2 cellular contexts compared by ENCODE assay signal in genomic region chr7:21256310-21256877, GRCh38.
TF ChIP-seq lines count a peak whose summit lies in the region.

No MANE protein-coding gene starts in this region.

TF ChIP-seq in IMR-90, 13 proteins besides CTCF, POLR2A, EP300 and RAD21:
- TF ChIP-seq BHLHE40 (IDR thresholded peaks at IDR 0.05; ENCODE audit: low read depth, low read length) (no peak), CHD1 (IDR thresholded peaks at IDR 0.05; ENCODE audit: low read depth, low read length) (no peak), SMC3 (IDR thresholded peaks at IDR 0.05; ENCODE audit: low read depth, low read length) (peak; percentile 61), MXI1 (IDR thresholded peaks at IDR 0.05; ENCODE audit: borderline replicate concordance, low read depth, low read length) (no peak), RCOR1 (IDR thresholded peaks at IDR 0.05; ENCODE audit: insufficient replicate concordance, low read length) (no peak), MAFK (IDR thresholded peaks at IDR 0.05; ENCODE audit: low read depth, low read length) (no peak), CEBPB (IDR thresholded peaks at IDR 0.05; ENCODE audit: low read depth, low read length) (no peak)
- TF ChIP-seq, protein P1, sequence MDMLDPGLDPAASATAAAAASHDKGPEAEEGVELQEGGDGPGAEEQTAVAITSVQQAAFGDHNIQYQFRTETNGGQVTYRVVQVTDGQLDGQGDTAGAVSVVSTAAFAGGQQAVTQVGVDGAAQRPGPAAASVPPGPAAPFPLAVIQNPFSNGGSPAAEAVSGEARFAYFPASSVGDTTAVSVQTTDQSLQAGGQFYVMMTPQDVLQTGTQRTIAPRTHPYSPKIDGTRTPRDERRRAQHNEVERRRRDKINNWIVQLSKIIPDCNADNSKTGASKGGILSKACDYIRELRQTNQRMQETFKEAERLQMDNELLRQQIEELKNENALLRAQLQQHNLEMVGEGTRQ (IDR thresholded peaks at IDR 0.05; ENCODE audit: low read depth, low read length): no peak
TF ChIP-seq in IMR-90: peak in this region for 1.

TF ChIP-seq in H1, 55 proteins besides CTCF, POLR2A, EP300 and RAD21:
- no peak for TF ChIP-seq RBBP5 (IDR thresholded peaks at IDR 0.05; ENCODE audit: borderline replicate concordance, low read depth, low read length)
- TF ChIP-seq, protein P2, sequence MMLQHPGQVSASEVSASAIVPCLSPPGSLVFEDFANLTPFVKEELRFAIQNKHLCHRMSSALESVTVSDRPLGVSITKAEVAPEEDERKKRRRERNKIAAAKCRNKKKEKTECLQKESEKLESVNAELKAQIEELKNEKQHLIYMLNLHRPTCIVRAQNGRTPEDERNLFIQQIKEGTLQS (IDR thresholded peaks at IDR 0.05; ENCODE audit: insufficient read depth, low read depth, low read length): no peak
- no peak for TF ChIP-seq NANOG (IDR thresholded peaks at IDR 0.05; ENCODE audit: insufficient read depth, low read depth, low read length, poor library complexity, severe bottlenecking)
- TF ChIP-seq, protein P3, sequence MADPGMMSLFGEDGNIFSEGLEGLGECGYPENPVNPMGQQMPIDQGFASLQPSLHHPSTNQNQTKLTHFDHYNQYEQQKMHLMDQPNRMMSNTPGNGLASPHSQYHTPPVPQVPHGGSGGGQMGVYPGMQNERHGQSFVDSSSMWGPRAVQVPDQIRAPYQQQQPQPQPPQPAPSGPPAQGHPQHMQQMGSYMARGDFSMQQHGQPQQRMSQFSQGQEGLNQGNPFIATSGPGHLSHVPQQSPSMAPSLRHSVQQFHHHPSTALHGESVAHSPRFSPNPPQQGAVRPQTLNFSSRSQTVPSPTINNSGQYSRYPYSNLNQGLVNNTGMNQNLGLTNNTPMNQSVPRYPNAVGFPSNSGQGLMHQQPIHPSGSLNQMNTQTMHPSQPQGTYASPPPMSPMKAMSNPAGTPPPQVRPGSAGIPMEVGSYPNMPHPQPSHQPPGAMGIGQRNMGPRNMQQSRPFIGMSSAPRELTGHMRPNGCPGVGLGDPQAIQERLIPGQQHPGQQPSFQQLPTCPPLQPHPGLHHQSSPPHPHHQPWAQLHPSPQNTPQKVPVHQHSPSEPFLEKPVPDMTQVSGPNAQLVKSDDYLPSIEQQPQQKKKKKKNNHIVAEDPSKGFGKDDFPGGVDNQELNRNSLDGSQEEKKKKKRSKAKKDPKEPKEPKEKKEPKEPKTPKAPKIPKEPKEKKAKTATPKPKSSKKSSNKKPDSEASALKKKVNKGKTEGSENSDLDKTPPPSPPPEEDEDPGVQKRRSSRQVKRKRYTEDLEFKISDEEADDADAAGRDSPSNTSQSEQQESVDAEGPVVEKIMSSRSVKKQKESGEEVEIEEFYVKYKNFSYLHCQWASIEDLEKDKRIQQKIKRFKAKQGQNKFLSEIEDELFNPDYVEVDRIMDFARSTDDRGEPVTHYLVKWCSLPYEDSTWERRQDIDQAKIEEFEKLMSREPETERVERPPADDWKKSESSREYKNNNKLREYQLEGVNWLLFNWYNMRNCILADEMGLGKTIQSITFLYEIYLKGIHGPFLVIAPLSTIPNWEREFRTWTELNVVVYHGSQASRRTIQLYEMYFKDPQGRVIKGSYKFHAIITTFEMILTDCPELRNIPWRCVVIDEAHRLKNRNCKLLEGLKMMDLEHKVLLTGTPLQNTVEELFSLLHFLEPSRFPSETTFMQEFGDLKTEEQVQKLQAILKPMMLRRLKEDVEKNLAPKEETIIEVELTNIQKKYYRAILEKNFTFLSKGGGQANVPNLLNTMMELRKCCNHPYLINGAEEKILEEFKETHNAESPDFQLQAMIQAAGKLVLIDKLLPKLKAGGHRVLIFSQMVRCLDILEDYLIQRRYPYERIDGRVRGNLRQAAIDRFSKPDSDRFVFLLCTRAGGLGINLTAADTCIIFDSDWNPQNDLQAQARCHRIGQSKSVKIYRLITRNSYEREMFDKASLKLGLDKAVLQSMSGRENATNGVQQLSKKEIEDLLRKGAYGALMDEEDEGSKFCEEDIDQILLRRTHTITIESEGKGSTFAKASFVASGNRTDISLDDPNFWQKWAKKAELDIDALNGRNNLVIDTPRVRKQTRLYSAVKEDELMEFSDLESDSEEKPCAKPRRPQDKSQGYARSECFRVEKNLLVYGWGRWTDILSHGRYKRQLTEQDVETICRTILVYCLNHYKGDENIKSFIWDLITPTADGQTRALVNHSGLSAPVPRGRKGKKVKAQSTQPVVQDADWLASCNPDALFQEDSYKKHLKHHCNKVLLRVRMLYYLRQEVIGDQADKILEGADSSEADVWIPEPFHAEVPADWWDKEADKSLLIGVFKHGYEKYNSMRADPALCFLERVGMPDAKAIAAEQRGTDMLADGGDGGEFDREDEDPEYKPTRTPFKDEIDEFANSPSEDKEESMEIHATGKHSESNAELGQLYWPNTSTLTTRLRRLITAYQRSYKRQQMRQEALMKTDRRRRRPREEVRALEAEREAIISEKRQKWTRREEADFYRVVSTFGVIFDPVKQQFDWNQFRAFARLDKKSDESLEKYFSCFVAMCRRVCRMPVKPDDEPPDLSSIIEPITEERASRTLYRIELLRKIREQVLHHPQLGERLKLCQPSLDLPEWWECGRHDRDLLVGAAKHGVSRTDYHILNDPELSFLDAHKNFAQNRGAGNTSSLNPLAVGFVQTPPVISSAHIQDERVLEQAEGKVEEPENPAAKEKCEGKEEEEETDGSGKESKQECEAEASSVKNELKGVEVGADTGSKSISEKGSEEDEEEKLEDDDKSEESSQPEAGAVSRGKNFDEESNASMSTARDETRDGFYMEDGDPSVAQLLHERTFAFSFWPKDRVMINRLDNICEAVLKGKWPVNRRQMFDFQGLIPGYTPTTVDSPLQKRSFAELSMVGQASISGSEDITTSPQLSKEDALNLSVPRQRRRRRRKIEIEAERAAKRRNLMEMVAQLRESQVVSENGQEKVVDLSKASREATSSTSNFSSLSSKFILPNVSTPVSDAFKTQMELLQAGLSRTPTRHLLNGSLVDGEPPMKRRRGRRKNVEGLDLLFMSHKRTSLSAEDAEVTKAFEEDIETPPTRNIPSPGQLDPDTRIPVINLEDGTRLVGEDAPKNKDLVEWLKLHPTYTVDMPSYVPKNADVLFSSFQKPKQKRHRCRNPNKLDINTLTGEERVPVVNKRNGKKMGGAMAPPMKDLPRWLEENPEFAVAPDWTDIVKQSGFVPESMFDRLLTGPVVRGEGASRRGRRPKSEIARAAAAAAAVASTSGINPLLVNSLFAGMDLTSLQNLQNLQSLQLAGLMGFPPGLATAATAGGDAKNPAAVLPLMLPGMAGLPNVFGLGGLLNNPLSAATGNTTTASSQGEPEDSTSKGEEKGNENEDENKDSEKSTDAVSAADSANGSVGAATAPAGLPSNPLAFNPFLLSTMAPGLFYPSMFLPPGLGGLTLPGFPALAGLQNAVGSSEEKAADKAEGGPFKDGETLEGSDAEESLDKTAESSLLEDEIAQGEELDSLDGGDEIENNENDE (IDR thresholded peaks at IDR 0.05; ENCODE audit: insufficient replicate concordance, low read length): no peak
- no peak for TF ChIP-seq HDAC2 (IDR thresholded peaks at IDR 0.05; ENCODE audit: borderline replicate concordance in 1 of 2, low read depth in 2 of 2, low read length in 2 of 2)
- no peak for TF ChIP-seq SRF (IDR thresholded peaks at IDR 0.05; ENCODE audit: low read depth, low read length)
- no peak for TF ChIP-seq RNF2 (IDR thresholded peaks at IDR 0.05; ENCODE audit: borderline replicate concordance, low read depth, low read length, missing control alignments, poor library complexity, severe bottlenecking)
- TF ChIP-seq JUND (IDR thresholded peaks at IDR 0.05; ENCODE audit: low read length): no peak
- no peak for TF ChIP-seq PHF8 (conservative IDR thresholded peaks at IDR 0.05; ENCODE audit: low read depth, low read length)
- TF ChIP-seq CEBPB (IDR thresholded peaks at IDR 0.05; ENCODE audit: low read depth, low read length): no peak
- no peak for TF ChIP-seq BACH1 (IDR thresholded peaks at IDR 0.05; ENCODE audit: low read length)
- TF ChIP-seq SUZ12 (IDR thresholded peaks at IDR 0.05; ENCODE audit: low read length): no peak
- TF ChIP-seq BCL11A (IDR thresholded peaks at IDR 0.05; ENCODE audit: low read depth in 2 of 2, low read length in 2 of 2): no peak
- TF ChIP-seq POU5F1 (IDR thresholded peaks at IDR 0.05; ENCODE audit: low read depth, low read length): no peak
- TF ChIP-seq SP1 (IDR thresholded peaks at IDR 0.05; ENCODE audit: low read depth, low read length): no peak
- no peak for TF ChIP-seq CREB1 (IDR thresholded peaks at IDR 0.05)
